1 cellular context compared by ENCODE assay signal in the genomic region with DNA sequence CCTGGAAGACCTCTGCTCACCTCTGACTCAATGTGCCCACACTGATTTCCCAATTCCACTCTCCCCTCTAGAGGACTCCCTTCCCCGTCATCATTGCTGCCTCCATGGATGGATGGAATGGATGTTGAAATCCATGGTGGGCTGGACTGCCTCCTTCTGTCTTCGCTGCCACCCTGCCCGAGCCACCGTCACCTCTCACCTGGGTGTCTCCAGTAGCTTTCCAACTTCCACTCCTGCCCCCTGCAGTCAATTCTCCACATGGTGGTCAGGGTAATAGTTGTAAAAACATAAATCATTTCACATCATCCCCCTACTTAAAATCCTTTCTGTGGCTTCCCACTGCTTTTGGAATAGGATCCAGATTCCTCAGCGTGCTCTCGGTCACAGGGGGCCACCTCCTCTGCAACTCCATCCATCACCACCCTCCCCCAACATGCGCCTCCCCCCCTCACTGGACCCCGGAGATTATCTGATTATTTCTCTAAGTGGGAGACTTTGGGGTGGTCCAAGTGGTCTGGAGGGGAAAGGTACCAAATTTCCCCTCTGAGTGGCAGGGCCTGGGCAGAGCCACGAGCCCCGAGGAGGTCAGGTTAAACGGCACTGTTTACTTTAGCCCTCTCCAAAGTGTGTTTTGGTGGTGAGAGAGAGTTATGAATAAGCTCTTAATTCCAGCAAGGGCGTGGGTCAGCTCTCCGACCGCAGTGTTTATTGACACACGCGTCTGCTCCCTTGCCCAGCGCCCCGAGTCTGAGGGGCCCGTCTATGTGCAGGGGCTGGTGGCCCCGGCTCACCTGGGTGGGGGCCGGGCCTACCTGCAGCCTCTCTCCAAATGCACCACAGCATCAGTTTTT.
TF ChIP-seq lines count a peak whose summit lies in the region.

No MANE protein-coding gene starts in this region.

TF ChIP-seq in HepG2, 621 proteins besides CTCF, POLR2A, EP300 and RAD21 (continued from another document and continues in another):
- 0 out of 2 replicates have a peak, but pooled peaks have one; percentile 40 for TF ChIP-seq HMG20B (CRISPR knock-in tag; conservative IDR thresholded peaks at IDR 0.05)
- no peak for TF ChIP-seq FOXA1 (IDR thresholded peaks at IDR 0.05)
- TF ChIP-seq FOXA1 (CRISPR knock-in tag; IDR thresholded peaks at IDR 0.05) = peak; percentile 74
- TF ChIP-seq, protein P1, sequence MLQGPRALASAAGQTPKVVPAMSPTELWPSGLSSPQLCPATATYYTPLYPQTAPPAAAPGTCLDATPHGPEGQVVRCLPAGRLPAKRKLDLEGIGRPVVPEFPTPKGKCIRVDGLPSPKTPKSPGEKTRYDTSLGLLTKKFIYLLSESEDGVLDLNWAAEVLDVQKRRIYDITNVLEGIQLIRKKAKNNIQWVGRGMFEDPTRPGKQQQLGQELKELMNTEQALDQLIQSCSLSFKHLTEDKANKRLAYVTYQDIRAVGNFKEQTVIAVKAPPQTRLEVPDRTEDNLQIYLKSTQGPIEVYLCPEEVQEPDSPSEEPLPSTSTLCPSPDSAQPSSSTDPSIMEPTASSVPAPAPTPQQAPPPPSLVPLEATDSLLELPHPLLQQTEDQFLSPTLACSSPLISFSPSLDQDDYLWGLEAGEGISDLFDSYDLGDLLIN (CRISPR knock-in tag; IDR thresholded peaks at IDR 0.05; ENCODE audit: borderline replicate concordance) = no peak
- TF ChIP-seq JUNB (CRISPR knock-in tag; IDR thresholded peaks at IDR 0.05; ENCODE audit: borderline replicate concordance) = no peak
- no peak for TF ChIP-seq SP2 (CRISPR knock-in tag; IDR thresholded peaks at IDR 0.05)
- peak; percentile 43; the same call in 1 of the 2 replicates for TF ChIP-seq SALL1 (CRISPR knock-in tag; IDR thresholded peaks at IDR 0.05)
- no peak for TF ChIP-seq SETDB1 (CRISPR knock-in tag; IDR thresholded peaks at IDR 0.05; ENCODE audit: borderline replicate concordance)
- no peak for TF ChIP-seq SOX13 (IDR thresholded peaks at IDR 0.05)
- TF ChIP-seq SOX13 (CRISPR knock-in tag; conservative IDR thresholded peaks at IDR 0.05 in 1 of 2, IDR thresholded peaks at IDR 0.05 in 1 of 2) = peak in 1 of 2 experiments; percentile 49; a peak in 2 of 4 replicates
- TF ChIP-seq TCF7L2 (IDR thresholded peaks at IDR 0.05; ENCODE audit: low read depth, low read length) = no peak
- peak in 1 of 2 experiments; percentile 22; a peak in 1 of 4 replicates for TF ChIP-seq NR2F1 (CRISPR knock-in tag; IDR thresholded peaks at IDR 0.05)
- TF ChIP-seq ZFY (CRISPR knock-in tag; IDR thresholded peaks at IDR 0.05) = no peak
- TF ChIP-seq RFX3 (CRISPR knock-in tag; IDR thresholded peaks at IDR 0.05) = no peak
- TF ChIP-seq, protein P2, sequence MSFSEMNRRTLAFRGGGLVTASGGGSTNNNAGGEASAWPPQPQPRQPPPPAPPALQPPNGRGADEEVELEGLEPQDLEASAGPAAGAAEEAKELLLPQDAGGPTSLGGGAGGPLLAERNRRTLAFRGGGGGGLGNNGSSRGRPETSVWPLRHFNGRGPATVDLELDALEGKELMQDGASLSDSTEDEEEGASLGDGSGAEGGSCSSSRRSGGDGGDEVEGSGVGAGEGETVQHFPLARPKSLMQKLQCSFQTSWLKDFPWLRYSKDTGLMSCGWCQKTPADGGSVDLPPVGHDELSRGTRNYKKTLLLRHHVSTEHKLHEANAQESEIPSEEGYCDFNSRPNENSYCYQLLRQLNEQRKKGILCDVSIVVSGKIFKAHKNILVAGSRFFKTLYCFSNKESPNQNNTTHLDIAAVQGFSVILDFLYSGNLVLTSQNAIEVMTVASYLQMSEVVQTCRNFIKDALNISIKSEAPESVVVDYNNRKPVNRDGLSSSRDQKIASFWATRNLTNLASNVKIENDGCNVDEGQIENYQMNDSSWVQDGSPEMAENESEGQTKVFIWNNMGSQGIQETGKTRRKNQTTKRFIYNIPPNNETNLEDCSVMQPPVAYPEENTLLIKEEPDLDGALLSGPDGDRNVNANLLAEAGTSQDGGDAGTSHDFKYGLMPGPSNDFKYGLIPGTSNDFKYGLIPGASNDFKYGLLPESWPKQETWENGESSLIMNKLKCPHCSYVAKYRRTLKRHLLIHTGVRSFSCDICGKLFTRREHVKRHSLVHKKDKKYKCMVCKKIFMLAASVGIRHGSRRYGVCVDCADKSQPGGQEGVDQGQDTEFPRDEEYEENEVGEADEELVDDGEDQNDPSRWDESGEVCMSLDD (CRISPR knock-in tag; IDR thresholded peaks at IDR 0.05; ENCODE audit: borderline replicate concordance) = no peak
- TF ChIP-seq NBN (conservative IDR thresholded peaks at IDR 0.05) = no peak
- TF ChIP-seq ATF7-NPFF (CRISPR knock-in tag; IDR thresholded peaks at IDR 0.05; ENCODE audit: low read depth) = no peak
- no peak for TF ChIP-seq NFRKB (IDR thresholded peaks at IDR 0.05)
- no peak for TF ChIP-seq KMT2B (CRISPR knock-in tag; IDR thresholded peaks at IDR 0.05)
- no peak for TF ChIP-seq ZNF777 (CRISPR knock-in tag; IDR thresholded peaks at IDR 0.05)
- no peak for TF ChIP-seq JUN (CRISPR knock-in tag; IDR thresholded peaks at IDR 0.05)
- peak; percentile 41; the same call in 1 of the 2 replicates for TF ChIP-seq FOXO1 (CRISPR knock-in tag; IDR thresholded peaks at IDR 0.05)
- no peak for TF ChIP-seq NFKBIZ (CRISPR knock-in tag; IDR thresholded peaks at IDR 0.05)
- peak; percentile 35; the same call in 1 of the 2 replicates for TF ChIP-seq ISL2 (CRISPR knock-in tag; IDR thresholded peaks at IDR 0.05)
- TF ChIP-seq PRPF4 (IDR thresholded peaks at IDR 0.05; ENCODE audit: low read depth, low read length, poor library complexity, severe bottlenecking) = no peak
- 0 out of 2 replicates have a peak, but pooled peaks have one; percentile 30 for TF ChIP-seq RXRB (CRISPR knock-in tag; IDR thresholded peaks at IDR 0.05; ENCODE audit: borderline replicate concordance)
- TF ChIP-seq ZNF572 (CRISPR knock-in tag; IDR thresholded peaks at IDR 0.05) = no peak
- TF ChIP-seq ZNF253 (CRISPR knock-in tag; IDR thresholded peaks at IDR 0.05; ENCODE audit: borderline replicate concordance) = no peak
- TF ChIP-seq NR2F2 (IDR thresholded peaks at IDR 0.05; ENCODE audit: borderline replicate concordance, low read depth) = peak; percentile 55; the same call in 1 of the 2 replicates
- TF ChIP-seq NR2F6 (IDR thresholded peaks at IDR 0.05) = peak; percentile 56
- peak; percentile 61; the same call in 1 of the 2 replicates for TF ChIP-seq NR2F6 (CRISPR knock-in tag; IDR thresholded peaks at IDR 0.05)
- no peak for TF ChIP-seq ZNF33B (CRISPR knock-in tag; IDR thresholded peaks at IDR 0.05)
- peak; percentile 66 for TF ChIP-seq FOXA3 (CRISPR knock-in tag; IDR thresholded peaks at IDR 0.05)
- no peak for TF ChIP-seq NFYC (CRISPR knock-in tag; IDR thresholded peaks at IDR 0.05)
- peak; percentile 10; the same call in 1 of the 2 replicates for TF ChIP-seq HNF4A (CRISPR knock-in tag; IDR thresholded peaks at IDR 0.05)
- TF ChIP-seq, protein P3, sequence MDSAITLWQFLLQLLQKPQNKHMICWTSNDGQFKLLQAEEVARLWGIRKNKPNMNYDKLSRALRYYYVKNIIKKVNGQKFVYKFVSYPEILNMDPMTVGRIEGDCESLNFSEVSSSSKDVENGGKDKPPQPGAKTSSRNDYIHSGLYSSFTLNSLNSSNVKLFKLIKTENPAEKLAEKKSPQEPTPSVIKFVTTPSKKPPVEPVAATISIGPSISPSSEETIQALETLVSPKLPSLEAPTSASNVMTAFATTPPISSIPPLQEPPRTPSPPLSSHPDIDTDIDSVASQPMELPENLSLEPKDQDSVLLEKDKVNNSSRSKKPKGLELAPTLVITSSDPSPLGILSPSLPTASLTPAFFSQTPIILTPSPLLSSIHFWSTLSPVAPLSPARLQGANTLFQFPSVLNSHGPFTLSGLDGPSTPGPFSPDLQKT (CRISPR knock-in tag; IDR thresholded peaks at IDR 0.05; ENCODE audit: borderline replicate concordance) = no peak
- no peak for TF ChIP-seq ISX (CRISPR knock-in tag; conservative IDR thresholded peaks at IDR 0.05)
- no peak for TF ChIP-seq KMT2A (CRISPR knock-in tag; IDR thresholded peaks at IDR 0.05)
- no peak for TF ChIP-seq PHF20 (CRISPR knock-in tag; IDR thresholded peaks at IDR 0.05)
- TF ChIP-seq, protein P4, sequence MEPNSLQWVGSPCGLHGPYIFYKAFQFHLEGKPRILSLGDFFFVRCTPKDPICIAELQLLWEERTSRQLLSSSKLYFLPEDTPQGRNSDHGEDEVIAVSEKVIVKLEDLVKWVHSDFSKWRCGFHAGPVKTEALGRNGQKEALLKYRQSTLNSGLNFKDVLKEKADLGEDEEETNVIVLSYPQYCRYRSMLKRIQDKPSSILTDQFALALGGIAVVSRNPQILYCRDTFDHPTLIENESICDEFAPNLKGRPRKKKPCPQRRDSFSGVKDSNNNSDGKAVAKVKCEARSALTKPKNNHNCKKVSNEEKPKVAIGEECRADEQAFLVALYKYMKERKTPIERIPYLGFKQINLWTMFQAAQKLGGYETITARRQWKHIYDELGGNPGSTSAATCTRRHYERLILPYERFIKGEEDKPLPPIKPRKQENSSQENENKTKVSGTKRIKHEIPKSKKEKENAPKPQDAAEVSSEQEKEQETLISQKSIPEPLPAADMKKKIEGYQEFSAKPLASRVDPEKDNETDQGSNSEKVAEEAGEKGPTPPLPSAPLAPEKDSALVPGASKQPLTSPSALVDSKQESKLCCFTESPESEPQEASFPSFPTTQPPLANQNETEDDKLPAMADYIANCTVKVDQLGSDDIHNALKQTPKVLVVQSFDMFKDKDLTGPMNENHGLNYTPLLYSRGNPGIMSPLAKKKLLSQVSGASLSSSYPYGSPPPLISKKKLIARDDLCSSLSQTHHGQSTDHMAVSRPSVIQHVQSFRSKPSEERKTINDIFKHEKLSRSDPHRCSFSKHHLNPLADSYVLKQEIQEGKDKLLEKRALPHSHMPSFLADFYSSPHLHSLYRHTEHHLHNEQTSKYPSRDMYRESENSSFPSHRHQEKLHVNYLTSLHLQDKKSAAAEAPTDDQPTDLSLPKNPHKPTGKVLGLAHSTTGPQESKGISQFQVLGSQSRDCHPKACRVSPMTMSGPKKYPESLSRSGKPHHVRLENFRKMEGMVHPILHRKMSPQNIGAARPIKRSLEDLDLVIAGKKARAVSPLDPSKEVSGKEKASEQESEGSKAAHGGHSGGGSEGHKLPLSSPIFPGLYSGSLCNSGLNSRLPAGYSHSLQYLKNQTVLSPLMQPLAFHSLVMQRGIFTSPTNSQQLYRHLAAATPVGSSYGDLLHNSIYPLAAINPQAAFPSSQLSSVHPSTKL (CRISPR knock-in tag; IDR thresholded peaks at IDR 0.05) = peak; percentile 38; the same call in 1 of the 2 replicates
- TF ChIP-seq, protein P5, sequence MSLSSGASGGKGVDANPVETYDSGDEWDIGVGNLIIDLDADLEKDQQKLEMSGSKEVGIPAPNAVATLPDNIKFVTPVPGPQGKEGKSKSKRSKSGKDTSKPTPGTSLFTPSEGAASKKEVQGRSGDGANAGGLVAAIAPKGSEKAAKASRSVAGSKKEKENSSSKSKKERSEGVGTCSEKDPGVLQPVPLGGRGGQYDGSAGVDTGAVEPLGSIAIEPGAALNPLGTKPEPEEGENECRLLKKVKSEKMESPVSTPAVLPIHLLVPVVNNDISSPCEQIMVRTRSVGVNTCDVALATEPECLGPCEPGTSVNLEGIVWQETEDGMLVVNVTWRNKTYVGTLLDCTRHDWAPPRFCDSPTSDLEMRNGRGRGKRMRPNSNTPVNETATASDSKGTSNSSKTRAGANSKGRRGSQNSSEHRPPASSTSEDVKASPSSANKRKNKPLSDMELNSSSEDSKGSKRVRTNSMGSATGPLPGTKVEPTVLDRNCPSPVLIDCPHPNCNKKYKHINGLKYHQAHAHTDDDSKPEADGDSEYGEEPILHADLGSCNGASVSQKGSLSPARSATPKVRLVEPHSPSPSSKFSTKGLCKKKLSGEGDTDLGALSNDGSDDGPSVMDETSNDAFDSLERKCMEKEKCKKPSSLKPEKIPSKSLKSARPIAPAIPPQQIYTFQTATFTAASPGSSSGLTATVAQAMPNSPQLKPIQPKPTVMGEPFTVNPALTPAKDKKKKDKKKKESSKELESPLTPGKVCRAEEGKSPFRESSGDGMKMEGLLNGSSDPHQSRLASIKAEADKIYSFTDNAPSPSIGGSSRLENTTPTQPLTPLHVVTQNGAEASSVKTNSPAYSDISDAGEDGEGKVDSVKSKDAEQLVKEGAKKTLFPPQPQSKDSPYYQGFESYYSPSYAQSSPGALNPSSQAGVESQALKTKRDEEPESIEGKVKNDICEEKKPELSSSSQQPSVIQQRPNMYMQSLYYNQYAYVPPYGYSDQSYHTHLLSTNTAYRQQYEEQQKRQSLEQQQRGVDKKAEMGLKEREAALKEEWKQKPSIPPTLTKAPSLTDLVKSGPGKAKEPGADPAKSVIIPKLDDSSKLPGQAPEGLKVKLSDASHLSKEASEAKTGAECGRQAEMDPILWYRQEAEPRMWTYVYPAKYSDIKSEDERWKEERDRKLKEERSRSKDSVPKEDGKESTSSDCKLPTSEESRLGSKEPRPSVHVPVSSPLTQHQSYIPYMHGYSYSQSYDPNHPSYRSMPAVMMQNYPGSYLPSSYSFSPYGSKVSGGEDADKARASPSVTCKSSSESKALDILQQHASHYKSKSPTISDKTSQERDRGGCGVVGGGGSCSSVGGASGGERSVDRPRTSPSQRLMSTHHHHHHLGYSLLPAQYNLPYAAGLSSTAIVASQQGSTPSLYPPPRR (CRISPR knock-in tag; IDR thresholded peaks at IDR 0.05; ENCODE audit: borderline replicate concordance) = peak; percentile 57; the same call in 1 of the 2 replicates
- TF ChIP-seq, protein P6, sequence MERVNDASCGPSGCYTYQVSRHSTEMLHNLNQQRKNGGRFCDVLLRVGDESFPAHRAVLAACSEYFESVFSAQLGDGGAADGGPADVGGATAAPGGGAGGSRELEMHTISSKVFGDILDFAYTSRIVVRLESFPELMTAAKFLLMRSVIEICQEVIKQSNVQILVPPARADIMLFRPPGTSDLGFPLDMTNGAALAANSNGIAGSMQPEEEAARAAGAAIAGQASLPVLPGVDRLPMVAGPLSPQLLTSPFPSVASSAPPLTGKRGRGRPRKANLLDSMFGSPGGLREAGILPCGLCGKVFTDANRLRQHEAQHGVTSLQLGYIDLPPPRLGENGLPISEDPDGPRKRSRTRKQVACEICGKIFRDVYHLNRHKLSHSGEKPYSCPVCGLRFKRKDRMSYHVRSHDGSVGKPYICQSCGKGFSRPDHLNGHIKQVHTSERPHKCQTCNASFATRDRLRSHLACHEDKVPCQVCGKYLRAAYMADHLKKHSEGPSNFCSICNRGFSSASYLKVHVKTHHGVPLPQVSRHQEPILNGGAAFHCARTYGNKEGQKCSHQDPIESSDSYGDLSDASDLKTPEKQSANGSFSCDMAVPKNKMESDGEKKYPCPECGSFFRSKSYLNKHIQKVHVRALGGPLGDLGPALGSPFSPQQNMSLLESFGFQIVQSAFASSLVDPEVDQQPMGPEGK (CRISPR knock-in tag; IDR thresholded peaks at IDR 0.05) = peak; percentile 63
- TF ChIP-seq, protein P7, sequence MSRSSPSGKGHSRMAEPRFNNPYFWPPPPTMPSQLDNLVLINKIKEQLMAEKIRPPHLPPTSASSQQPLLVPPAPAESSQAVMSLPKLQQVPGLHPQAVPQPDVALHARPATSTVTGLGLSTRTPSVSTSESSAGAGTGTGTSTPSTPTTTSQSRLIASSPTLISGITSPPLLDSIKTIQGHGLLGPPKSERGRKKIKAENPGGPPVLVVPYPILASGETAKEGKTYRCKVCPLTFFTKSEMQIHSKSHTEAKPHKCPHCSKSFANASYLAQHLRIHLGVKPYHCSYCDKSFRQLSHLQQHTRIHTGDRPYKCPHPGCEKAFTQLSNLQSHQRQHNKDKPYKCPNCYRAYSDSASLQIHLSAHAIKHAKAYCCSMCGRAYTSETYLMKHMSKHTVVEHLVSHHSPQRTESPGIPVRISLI (CRISPR knock-in tag; IDR thresholded peaks at IDR 0.05; ENCODE audit: borderline replicate concordance) = no peak
